Comparison of ENCODE assay signal across 1 cellular context in the genomic region with DNA sequence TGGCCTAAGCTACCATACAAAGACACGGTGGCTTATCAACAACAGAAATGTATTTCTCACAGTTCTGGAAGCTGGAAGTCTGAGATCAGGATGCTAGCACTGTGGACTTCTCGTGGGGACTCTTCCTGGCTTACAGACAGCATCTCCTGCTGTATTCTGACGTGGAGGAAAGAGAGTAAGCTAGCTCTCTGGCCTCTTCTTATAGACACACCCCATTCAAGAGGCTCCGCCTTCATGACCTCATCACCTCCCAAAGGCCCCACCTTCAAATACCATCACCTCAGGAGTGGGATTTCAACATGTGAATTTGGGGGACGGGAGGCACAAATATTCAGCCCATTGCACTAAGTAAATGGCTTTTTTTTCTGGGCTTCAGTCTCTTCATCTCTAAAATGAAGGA.
TF ChIP-seq lines count a peak whose summit lies in the region.

No MANE protein-coding gene starts in this region.

TF ChIP-seq in H1, 55 proteins besides CTCF, POLR2A, EP300 and RAD21:
- TF ChIP-seq SP2 (IDR thresholded peaks at IDR 0.05; ENCODE audit: low read length) = no peak
- no peak for TF ChIP-seq CHD2 (IDR thresholded peaks at IDR 0.05; ENCODE audit: low read length)
- TF ChIP-seq TBP (IDR thresholded peaks at IDR 0.05; ENCODE audit: low read depth, low read length) = no peak
- no peak for TF ChIP-seq BRCA1 (IDR thresholded peaks at IDR 0.05; ENCODE audit: low read depth, low read length)
- no peak for TF ChIP-seq RBBP5 (IDR thresholded peaks at IDR 0.05; ENCODE audit: borderline replicate concordance, low read depth, low read length)
- TF ChIP-seq SRF (IDR thresholded peaks at IDR 0.05; ENCODE audit: low read depth, low read length) = no peak
- TF ChIP-seq CHD1 (IDR thresholded peaks at IDR 0.05; ENCODE audit: low read depth, low read length) = no peak
- no peak for TF ChIP-seq NRF1 (IDR thresholded peaks at IDR 0.05; ENCODE audit: low read depth, low read length)
- TF ChIP-seq YY1 (IDR thresholded peaks at IDR 0.05; ENCODE audit: low read depth, low read length) = no peak
- TF ChIP-seq RNF2 (IDR thresholded peaks at IDR 0.05; ENCODE audit: borderline replicate concordance, low read depth, low read length, missing control alignments, poor library complexity, severe bottlenecking) = no peak
- TF ChIP-seq ASH2L (IDR thresholded peaks at IDR 0.05; ENCODE audit: low read length) = no peak
- no peak for TF ChIP-seq PHF8 (conservative IDR thresholded peaks at IDR 0.05; ENCODE audit: low read depth, low read length)
- TF ChIP-seq, protein P1, sequence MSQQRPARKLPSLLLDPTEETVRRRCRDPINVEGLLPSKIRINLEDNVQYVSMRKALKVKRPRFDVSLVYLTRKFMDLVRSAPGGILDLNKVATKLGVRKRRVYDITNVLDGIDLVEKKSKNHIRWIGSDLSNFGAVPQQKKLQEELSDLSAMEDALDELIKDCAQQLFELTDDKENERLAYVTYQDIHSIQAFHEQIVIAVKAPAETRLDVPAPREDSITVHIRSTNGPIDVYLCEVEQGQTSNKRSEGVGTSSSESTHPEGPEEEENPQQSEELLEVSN (IDR thresholded peaks at IDR 0.05) = no peak
- no peak for TF ChIP-seq RFX5 (IDR thresholded peaks at IDR 0.05; ENCODE audit: borderline replicate concordance, low read depth, low read length)
- no peak for TF ChIP-seq SAP30 (IDR thresholded peaks at IDR 0.05; ENCODE audit: insufficient read depth, insufficient replicate concordance, low read length)
- no peak for TF ChIP-seq KDM4A (IDR thresholded peaks at IDR 0.05; ENCODE audit: low read depth, low read length, severe bottlenecking)
